9 cellular contexts compared by ENCODE assay signal in the genomic region with DNA sequence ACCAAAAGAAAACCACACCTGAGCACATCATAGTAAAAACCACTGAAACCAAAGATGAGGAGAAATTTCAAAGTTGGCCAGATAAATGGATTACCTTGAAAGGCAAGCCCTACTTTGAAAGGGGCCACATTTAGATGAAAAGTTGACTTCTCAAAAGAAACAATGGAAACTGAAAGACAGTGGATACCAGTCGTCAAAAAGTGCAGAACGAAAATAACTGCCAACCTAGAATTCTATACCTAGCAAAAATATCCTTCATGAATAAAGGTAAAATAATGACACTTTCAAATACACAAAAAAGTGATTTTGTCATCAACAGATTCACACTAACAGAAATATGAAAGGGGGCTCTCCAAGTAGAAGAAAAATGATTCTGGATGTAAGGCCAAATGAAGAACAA. TPM values are rescaled to one million over a fixed set of nuclear protein-coding genes. Genes with fewer than 3 reads are reported as not detected.
"Had no signal": no experiment of that assay in that cellular context is flagged by ENCODE, and none has a peak within 500 bp of the region (broad histone marks: within the 10 kb centered on the region; RNA-seq: fewer than 3 reads in every experiment).

No MANE protein-coding gene starts in this region.

- FAIRE-seq: H1, HTR-8/SVneo had no signal

- H3K4me1 ChIP-seq: HAP-1 had no signal

- ATAC-seq: GM23338, HCT116 had no signal

- H3K4me3 ChIP-seq: GM23338, HAP-1 had no signal

- H3K4me3 Mint-ChIP-seq: GM23338 had no signal

- H3K36me3 ChIP-seq: HAP-1 had no signal

- H3K4me2 ChIP-seq: GM23338 had no signal

- DNase-seq: H7, KG1 had no signal

- H3K27ac Mint-ChIP-seq: GM23338 had no signal

- H2AFZ ChIP-seq: GM23338 had no signal

RNA-seq across cellular contexts. Expression of gene NEU4, which starts 18.4 kb away (rescaled TPM):
- total RNA-seq: H7 had no signal
- polyA plus RNA-seq: IgD-negative memory B cell had no signal

RNA-seq across cellular contexts. Expression of gene PDCD1, which starts 31.3 kb away (rescaled TPM):
- total RNA-seq: HT-29 had no signal

RNA-seq across cellular contexts. Expression of gene RTP5, which starts 42.1 kb away (rescaled TPM):
- total RNA-seq: GM23338, H1, H7, HT-29 had no signal
- polyA plus RNA-seq: GM23338, H1, IgD-negative memory B cell had no signal

RNA-seq across cellular contexts. Expression of gene GAL3ST2, which starts 50.8 kb away (rescaled TPM):
- total RNA-seq: H1, HT-29 had no signal
- polyA plus RNA-seq: H1, IgD-negative memory B cell had no signal
